Comparison of ENCODE assay signal across 30 cellular contexts in the genomic region with DNA sequence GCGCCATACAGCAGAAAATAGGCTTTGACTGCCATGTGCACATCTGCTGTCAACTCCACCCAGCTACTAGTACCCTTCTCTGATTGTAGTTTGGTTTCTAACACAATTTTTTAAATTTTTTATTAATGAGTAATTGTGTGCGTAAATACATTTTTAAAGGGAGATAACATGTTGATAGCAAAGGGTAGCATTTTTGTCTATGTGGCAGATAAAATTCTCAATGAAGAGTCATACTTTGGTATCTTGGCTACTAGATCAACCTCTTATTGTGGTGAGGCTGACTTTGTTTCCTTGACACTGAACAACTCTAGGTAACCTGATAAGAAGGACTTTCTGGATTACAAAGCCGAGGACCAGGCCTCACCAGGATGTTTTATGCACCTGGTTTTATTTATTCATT. TPM values are rescaled to one million over a fixed set of nuclear protein-coding genes. Genes with fewer than 3 reads are reported as not detected.
"Had no signal": no experiment of that assay in that cellular context is flagged by ENCODE, and none has a peak within 500 bp of the region (broad histone marks: within the 10 kb centered on the region; RNA-seq: fewer than 3 reads in every experiment).

No MANE protein-coding gene starts in this region.

- H3K4me2 ChIP-seq: SK-N-SH had no signal

- H3K27me3 ChIP-seq: adrenal gland, breast epithelium, MG63, SJSA1 had no signal

- H3K4me3 ChIP-seq: adrenal gland, breast epithelium, MG63, SJSA1 had no signal

- H3K4me1 ChIP-seq: adrenal gland, breast epithelium, SJSA1 had no signal

- ATAC-seq: activated CD8-positive, alpha-beta T cell treated with anti-CD3 and anti-CD28 coated beads, Interleukin-2, amount 10 ng/mL, durations not matched to agents 7 days and 5 days; activated naive CD4-positive, alpha-beta T cell treated with anti-CD3 and anti-CD28 coated beads, Interleukin-2, amount 50 U/mL, for 72 hours; activated T-cell treated with anti-CD3 and anti-CD28 coated beads, Interleukin-2, amount 50 U/mL, for 4 hours; Panc1 had no signal

- H3K9me3 ChIP-seq: adrenal gland, breast epithelium, MG63, SJSA1, SK-N-SH had no signal

- FAIRE-seq: TTC549 had no signal

- H3K27ac ChIP-seq: adrenal gland, breast epithelium, SJSA1 had no signal

- DNase-seq: activated CD4-positive, alpha-beta T cell treated with anti-CD3 and anti-CD28 coated beads, Interleukin-2, amount 10 ng/mL, durations not matched to agents 7 days and 5 days; activated CD4-positive, alpha-beta T cell treated with anti-CD3 and anti-CD28 coated beads, Interleukin-2, amount 50 U/mL, for 48 hours; activated CD8-positive, alpha-beta T cell treated with anti-CD3 and anti-CD28 coated beads, Interleukin-2, amount 10 ng/mL, durations not matched to agents 7 days and 5 days; activated gamma-delta T cell treated with Interleukin-2 at 50 U/mL for 16 hours; activated naive CD4-positive, alpha-beta T cell treated with anti-CD3 and anti-CD28 coated beads for 36 hours; activated T-cell treated with anti-CD3 and anti-CD28 coated beads, Interleukin-2, amount 50 U/mL, for 4 hours; adrenal gland; anterior cingulate cortex; Karpas-422; KBM-7; MG63; NCI-H1048; NCI-H1105 treated with DMSO at 0.1 percent for 48 hours; NCI-H1436; NCI-H1694; NCI-H1930; NCI-H2081 treated with DMSO at 0.1 percent for 48 hours; NCI-H345; NCI-H524 treated with DMSO at 0.1 percent for 48 hours; SHP77; SK-N-SH had no signal

- H3K36me3 ChIP-seq: adrenal gland, breast epithelium, MG63, SJSA1 had no signal

- H3K9ac ChIP-seq: SK-N-SH had no signal

RNA-seq across cellular contexts. Expression of a gene that starts 9.5 kb away (rescaled TPM):
- total RNA-seq: activated CD4-positive, alpha-beta T cell treated with anti-CD3 and anti-CD28 coated beads, Interleukin-2, amount 10 ng/mL, durations not matched to agents 7 days and 5 days; activated CD8-positive, alpha-beta T cell treated with anti-CD3 and anti-CD28 coated beads, Interleukin-2, amount 10 ng/mL, durations not matched to agents 7 days and 5 days; activated naive CD4-positive, alpha-beta T cell treated with anti-CD3 and anti-CD28 coated beads for 36 hours; activated naive CD4-positive, alpha-beta T cell treated with anti-CD3 and anti-CD28 coated beads, Interleukin-2, amount 50 U/mL, for 72 hours; activated T-helper 1 cell treated with anti-CD3 and anti-CD28 coated beads, Interleukin-12 subunit alpha, Interleukin-12 subunit beta, Interleukin-2, Interleukin-4 antibody, amounts not matched to agents 30 ng/mL and 10 ng/mL and 1 ng/mL, durations not matched to agents 14 hours and 24 hours and 36 hours; cardiac septum; NCI-H460; RPMI7951; SJSA1 had no signal
- polyA plus RNA-seq: SK-N-SH had no signal
